In the genomic region with DNA sequence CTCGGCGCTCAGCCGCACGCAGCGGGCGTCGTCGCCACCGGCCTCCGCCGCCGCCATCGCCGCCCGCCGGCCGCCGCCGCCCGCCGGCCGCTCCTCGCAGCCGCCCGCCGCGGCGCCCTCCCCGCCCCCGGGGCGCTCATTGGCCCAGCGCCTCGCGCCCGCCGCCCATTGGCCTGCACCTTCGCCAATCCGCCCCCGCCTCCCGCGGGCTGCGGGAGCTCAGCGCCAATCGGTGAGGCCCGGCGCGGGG, we compare ENCODE assay signal across 8 cellular contexts. TPM values are rescaled to one million over a fixed set of nuclear protein-coding genes. Genes with fewer than 3 reads are reported as not detected.
DNase-seq lines count a peak whose midpoint lies in the region; ATAC-seq, FAIRE-seq and TF ChIP-seq lines count a peak whose summit lies in the region.

A gene with protein sequence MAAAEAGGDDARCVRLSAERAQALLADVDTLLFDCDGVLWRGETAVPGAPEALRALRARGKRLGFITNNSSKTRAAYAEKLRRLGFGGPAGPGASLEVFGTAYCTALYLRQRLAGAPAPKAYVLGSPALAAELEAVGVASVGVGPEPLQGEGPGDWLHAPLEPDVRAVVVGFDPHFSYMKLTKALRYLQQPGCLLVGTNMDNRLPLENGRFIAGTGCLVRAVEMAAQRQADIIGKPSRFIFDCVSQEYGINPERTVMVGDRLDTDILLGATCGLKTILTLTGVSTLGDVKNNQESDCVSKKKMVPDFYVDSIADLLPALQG (minus strand): TSS at position 120 of the 250 bp plus-strand sequence. CDS start 63 bp downstream, at position 57.

- no peak for TF ChIP-seq CTCF in GM06990 (IDR thresholded peaks at IDR 0.05; ENCODE audit: insufficient read depth, low read length, poor library complexity, severe bottlenecking)
- no peak for TF ChIP-seq CTCF in fibroblast of lung (conservative IDR thresholded peaks at IDR 0.05 in 1 of 2, IDR thresholded peaks at IDR 0.05 in 1 of 2; ENCODE audit: low read depth in 1 of 2, low read length in 2 of 2)
- TF ChIP-seq CTCF in neutrophil (IDR thresholded peaks at IDR 0.05), result no peak

- H3K27me3 ChIP-seq in GM06990 (replicated peaks; ENCODE audit: control insufficient read depth, insufficient read depth, low read length) (no peaks in the 10 kb centered on the region), fibroblast of lung (ENCODE audit: control insufficient read depth, insufficient read depth, low read length) (no peaks in the 10 kb centered on the region), neutrophil (no peaks in the 10 kb centered on the region)

- H4K20me1 ChIP-seq in fibroblast of lung (ENCODE audit: control insufficient read depth, extremely low read depth, insufficient read depth, low read length), result no peaks in the 10 kb centered on the region

- peak within 1 kb of the TSS; percentile 96 for H2AFZ ChIP-seq in fibroblast of lung (ENCODE audit: low read length)

- no peak for FAIRE-seq in HTR-8/SVneo (lab: Jason Lieb, UNC)

- H3K4me2 ChIP-seq in fibroblast of lung (ENCODE audit: extremely low read depth, insufficient read depth, low read length), result peak within 1 kb of the TSS; percentile 99

- H3K4me3 ChIP-seq in GM06990 (replicated peaks; ENCODE audit: low read depth, low read length) (peak within 1 kb of the TSS; percentile 90), fibroblast of lung (replicated peaks in 1 of 4; ENCODE audit: control extremely low read depth in 1 of 4, insufficient read depth in 1 of 4, low read depth in 3 of 4, low read length in 4 of 4) (peak within 1 kb of the TSS; percentile 76 to 86 (median 80)), neutrophil (ENCODE audit: low read depth in 1 of 2, low read length in 1 of 2) (peak within 1 kb of the TSS; percentile 68 to 92)

- H3K79me2 ChIP-seq in fibroblast of lung (ENCODE audit: control insufficient read depth, insufficient read depth, low read length), result peaks cover 18% of the 10 kb centered on the region

- H3K9ac ChIP-seq in fibroblast of lung (ENCODE audit: insufficient read depth, low read length), result peak within 1 kb of the TSS; percentile 84

- peak; percentile 84 for ATAC-seq in HG02588 (IDR thresholded peaks at IDR 0.05; ENCODE audit: unreplicated experiment)

- in situ Hi-C loops in SK-MEL-5 (cut with HindIII; ENCODE audit: low pct_unique_long_range_greater_than_20kb, low sequenced_read_pairs), result no loop called here

- no peak for DNase-seq in GM06990 (ENCODE audit: extremely low read depth, insufficient read length)
- DNase-seq in SK-MEL-5 (ENCODE audit: low read depth, low spot score), result no peak
- no peak for DNase-seq in fibroblast of lung (ENCODE audit: low read depth in 2 of 2)
- DNase-seq in HTR-8/SVneo (ENCODE audit: insufficient read length, low spot score), result no peak
- no peak for DNase-seq in stimulated activated CD4-positive, alpha-beta T cell treated with anti-CD3 and anti-CD28 coated beads, Interleukin-2, amount 100 ng/mL, for 48 hours
- no peak for DNase-seq in NCI-H524 (lab: John Stamatoyannopoulos, UW)

- peaks cover 7% of the 10 kb centered on the region for H3K4me1 ChIP-seq in fibroblast of lung (ENCODE audit: control insufficient read depth, extremely low read depth, insufficient read depth, low read length)
- peaks cover 40 to 41% of the 10 kb centered on the region in 2 experiments for H3K4me1 ChIP-seq in neutrophil (ENCODE audit: control insufficient read depth in 1 of 2, insufficient read depth in 1 of 2, low read depth in 1 of 2, low read length in 1 of 2)

- peaks cover 1% of the 10 kb centered on the region for H3K36me3 ChIP-seq in GM06990 (ENCODE audit: control insufficient read depth, insufficient read depth, low read length)
- peaks cover 5% of the 10 kb centered on the region for H3K36me3 ChIP-seq in fibroblast of lung (ENCODE audit: control insufficient read depth, insufficient read depth, low read length)
- peaks cover 7% of the 10 kb centered on the region for H3K36me3 ChIP-seq in neutrophil

- H3K9me3 ChIP-seq in fibroblast of lung (ENCODE audit: control insufficient read depth, insufficient read depth, low read depth, low read length) (no peaks in the 10 kb centered on the region), neutrophil (no peaks in the 10 kb centered on the region)

- H3K27ac ChIP-seq in fibroblast of lung (ENCODE audit: insufficient read depth, low read length) (peak within 1 kb of the TSS; percentile 98), neutrophil (peak within 1 kb of the TSS; percentile 82)

RNA-seq across cellular contexts. Expression of the gene that starts here (rescaled TPM):
- 13.6 and 15.1 TPM in 2 replicates for total RNA-seq in SK-MEL-5 (2014; rRNA removed; shearing (Covaris generic))
- polyA plus RNA-seq in SK-MEL-5 (2015; cell fraction: cytosol; rRNA removed), result 19.9 and 24.9 TPM in 2 replicates
- 57.5 and 59.0 TPM in 2 replicates for polyA plus RNA-seq in SK-MEL-5 (2015; cell fraction: nucleus; rRNA removed)
- total RNA-seq in fibroblast of lung, result 5.6 and 9.6 TPM in 2 replicates
- 4.2 and 6.5 TPM in 2 replicates for polyA plus RNA-seq in fibroblast of lung
- polyA plus RNA-seq in fibroblast of lung (2012), result 8.2 and 16.2 TPM in 2 replicates
- polyA minus RNA-seq in fibroblast of lung (ENCODE audit: low replicate concordance), result 6.4 and 7.4 TPM in 2 replicates
